In genomic region chr17:45143101-45143670, GRCh38 we compare ENCODE assay signal across 9 cellular contexts. TPM values are rescaled to one million over a fixed set of nuclear protein-coding genes. Genes with fewer than 3 reads are reported as not detected.
DNase-seq lines count a peak whose midpoint lies in the region; ATAC-seq and TF ChIP-seq lines count a peak whose summit lies in the region.
"Had no signal": no experiment of that assay in that cellular context is flagged by ENCODE, and none has a peak within 500 bp of the region (broad histone marks: within the 10 kb centered on the region; RNA-seq: fewer than 3 reads in every experiment).

No MANE protein-coding gene starts in this region.

- H4K5ac ChIP-seq in mesendoderm (ENCODE audit: low read length), result no peak overlapping the region

- peaks cover 2% of the 10 kb centered on the region for H3K79me1 ChIP-seq in mesendoderm (ENCODE audit: low read length)

- H2BK5ac ChIP-seq in mesendoderm (ENCODE audit: low read length), result no peak overlapping the region

- H3K4me1 Mint-ChIP-seq in activated CD4-positive, alpha-beta T cell treated with anti-CD3 and anti-CD28 coated beads, Interleukin-2, amount 10 ng/mL, durations not matched to agents 7 days and 5 days, result peaks cover 44% of the 10 kb centered on the region
- H3K4me1 Mint-ChIP-seq in chondrocyte (ENCODE audit: low read depth), result peaks cover 15% of the 10 kb centered on the region

- H3K9me3 Mint-ChIP-seq in activated CD4-positive, alpha-beta T cell treated with anti-CD3 and anti-CD28 coated beads, Interleukin-2, amount 10 ng/mL, durations not matched to agents 7 days and 5 days, result no peaks in the 10 kb centered on the region
- H3K9me3 Mint-ChIP-seq in chondrocyte (ENCODE audit: low read depth), result no peaks in the 10 kb centered on the region

- H3K4me3 ChIP-seq in mesendoderm (ENCODE audit: low read length), result no peak overlapping the region
- no peak overlapping the region for H3K4me3 ChIP-seq in thymus (ENCODE audit: low read length)
- H3K4me3 ChIP-seq in foreskin fibroblast (ENCODE audit: low read depth in 1 of 2, low read length in 2 of 2), result no peak overlapping the region

- no peak for DNase-seq in activated CD4-positive, alpha-beta T cell treated with anti-CD3 and anti-CD28 coated beads, Interleukin-2, amount 10 ng/mL, durations not matched to agents 7 days and 5 days
- no peak for DNase-seq in activated CD4-positive, alpha-beta T cell treated with anti-CD3 and anti-CD28 coated beads for 4 hours
- peak; percentile 57 for DNase-seq in chondrocyte (ENCODE audit: low spot score)
- DNase-seq in mesendoderm, result peak; percentile 29
- no peak for DNase-seq in left colon
- DNase-seq in retina, result no peak
- DNase-seq in foreskin fibroblast, result no peak
- DNase-seq: NCI-H2107 had no signal

- H3K27me3 ChIP-seq in mesendoderm (ENCODE audit: insufficient read depth, low read length, poor library complexity), result no peaks in the 10 kb centered on the region
- peaks cover 3% of the 10 kb centered on the region for H3K27me3 ChIP-seq in thymus (ENCODE audit: control insufficient read depth, insufficient read depth)

- CTCF ChIA-PET in activated CD4-positive, alpha-beta T cell treated with anti-CD3 and anti-CD28 coated beads, Interleukin-2, amount 10 ng/mL, durations not matched to agents 7 days and 5 days (lab: Charles Lee), result interaction anchor here (0.6 to 3.8 kb wide), 4 partner anchors 8 to 494 kb away, joined by 3 to 65 read pairs (median 8); partner anchors contain the start of gene ACBD4

- H3K4me2 ChIP-seq in mesendoderm (ENCODE audit: low read length), result peak overlapping the region; percentile 80

- peak overlapping the region; percentile 90 for H3K56ac ChIP-seq in mesendoderm (ENCODE audit: low read length)

- no peaks in the 10 kb centered on the region for H3K9me3 ChIP-seq in thymus (ENCODE audit: control insufficient read depth)

- no peak overlapping the region for H2BK120ac ChIP-seq in mesendoderm (ENCODE audit: low read depth, low read length)

- ATAC-seq in left colon, result no peak

- TF ChIP-seq CTCF in chondrocyte (IDR thresholded peaks at IDR 0.05) (no peak), foreskin fibroblast (IDR thresholded peaks at IDR 0.05; ENCODE audit: low read depth, low read length) (no peak)

- H2AK5ac ChIP-seq in mesendoderm (ENCODE audit: low read length), result peak overlapping the region; percentile 58

- H4K8ac ChIP-seq in mesendoderm (ENCODE audit: low read depth, low read length), result no peak overlapping the region

- no peak overlapping the region for H3K4ac ChIP-seq in mesendoderm (ENCODE audit: low read depth, low read length)

- intact Hi-C loops in left colon (cut with DNase I, micrococcal nuclease), result no loop called here

- WGBS in mesendoderm (ENCODE audit: extremely low coverage, insufficient coverage, low lambda C conversion rate), result no CpG with 5 or more reads among the region's 13 CpGs
- 94% methylated on average over 13 of the region's 13 CpGs for WGBS in thymus

- peak overlapping the region; percentile 89 for H3K23ac ChIP-seq in mesendoderm (ENCODE audit: low read length)

- H2BK15ac ChIP-seq in mesendoderm (replicated peaks; ENCODE audit: low read depth), result no peak overlapping the region

- no peaks in the 10 kb centered on the region for H3K36me3 ChIP-seq in mesendoderm (ENCODE audit: control insufficient read depth, insufficient read depth, low read length)
- H3K36me3 ChIP-seq in thymus (ENCODE audit: control insufficient read depth, insufficient read depth), result no peaks in the 10 kb centered on the region

- H3K4me3 Mint-ChIP-seq in activated CD4-positive, alpha-beta T cell treated with anti-CD3 and anti-CD28 coated beads, Interleukin-2, amount 10 ng/mL, durations not matched to agents 7 days and 5 days, result peak overlapping the region; percentile 19
- no peak overlapping the region for H3K4me3 Mint-ChIP-seq in chondrocyte (ENCODE audit: unreplicated experiment)

- H3K27ac Mint-ChIP-seq in activated CD4-positive, alpha-beta T cell treated with anti-CD3 and anti-CD28 coated beads, Interleukin-2, amount 10 ng/mL, durations not matched to agents 7 days and 5 days, result peak overlapping the region; percentile 64
- no peak overlapping the region for H3K27ac Mint-ChIP-seq in chondrocyte (ENCODE audit: unreplicated experiment)

- peak overlapping the region; percentile 68 for H3K18ac ChIP-seq in mesendoderm (ENCODE audit: low read length)

- POLR2A ChIA-PET in activated CD4-positive, alpha-beta T cell treated with anti-CD3 and anti-CD28 coated beads, Interleukin-2, amount 10 ng/mL, durations not matched to agents 7 days and 5 days (lab: Charles Lee), result no interaction called here

- H3K27ac ChIP-seq in mesendoderm (ENCODE audit: low read depth, low read length), result peak overlapping the region; percentile 91
- peak overlapping the region; percentile 53 for H3K27ac ChIP-seq in thymus (ENCODE audit: low read depth)

- peak overlapping the region; percentile 87 for H3K9ac ChIP-seq in mesendoderm (ENCODE audit: low read length)

- H3K36me3 Mint-ChIP-seq in activated CD4-positive, alpha-beta T cell treated with anti-CD3 and anti-CD28 coated beads, Interleukin-2, amount 10 ng/mL, durations not matched to agents 7 days and 5 days (ENCODE audit: low read depth), result peaks cover 6% of the 10 kb centered on the region
- H3K36me3 Mint-ChIP-seq in chondrocyte (ENCODE audit: low read depth), result no peaks in the 10 kb centered on the region

- no peaks in the 10 kb centered on the region for H3K27me3 Mint-ChIP-seq in activated CD4-positive, alpha-beta T cell treated with anti-CD3 and anti-CD28 coated beads, Interleukin-2, amount 10 ng/mL, durations not matched to agents 7 days and 5 days
- H3K27me3 Mint-ChIP-seq in chondrocyte (ENCODE audit: low read depth), result no peaks in the 10 kb centered on the region

- no peaks in the 10 kb centered on the region for H3K79me2 ChIP-seq in mesendoderm (ENCODE audit: control insufficient read depth, insufficient read depth, low read length)

- peaks cover 11% of the 10 kb centered on the region for H3K4me1 ChIP-seq in mesendoderm (ENCODE audit: control insufficient read depth, low read depth, low read length)
- peaks cover 22% of the 10 kb centered on the region for H3K4me1 ChIP-seq in thymus (ENCODE audit: control insufficient read depth, insufficient read depth, low read length)

RNA-seq across cellular contexts. Expression of gene HEXIM1, which starts 5.1 kb away (rescaled TPM):
- 10 to 100 TPM; 30.5 TPM for total RNA-seq in activated CD4-positive, alpha-beta T cell treated with anti-CD3 and anti-CD28 coated beads, Interleukin-2, amount 10 ng/mL, durations not matched to agents 7 days and 5 days
- total RNA-seq in chondrocyte (35.9 to 41.0 TPM (median 36.4 TPM) in 3 replicates), left colon (10 to 100 TPM; 36.1 to 46.7 TPM)
- 20.9 TPM for polyA plus RNA-seq in mesendoderm (2013, experiment 1 of 2)
- 20.6 TPM for polyA plus RNA-seq in mesendoderm (2013, experiment 2 of 2)
- 33.9 TPM for polyA plus RNA-seq in thymus

RNA-seq across cellular contexts. Expression of gene ACBD4, which starts 7.7 kb away (rescaled TPM):
- total RNA-seq in activated CD4-positive, alpha-beta T cell treated with anti-CD3 and anti-CD28 coated beads, Interleukin-2, amount 10 ng/mL, durations not matched to agents 7 days and 5 days, result 10 to 100 TPM; 18.4 to 19.7 TPM
- total RNA-seq in chondrocyte, result 4.7 to 6.8 TPM (median 5.6 TPM) in 3 replicates
- polyA plus RNA-seq in mesendoderm (2013, experiment 1 of 2), result 1.4 TPM
- polyA plus RNA-seq in mesendoderm (2013, experiment 2 of 2), result 1.3 TPM
- 26.5 TPM for polyA plus RNA-seq in thymus
- total RNA-seq in left colon, result 10 to 100 TPM; 22.3 to 22.6 TPM

RNA-seq across cellular contexts. Expression of gene PLCD3, which starts 10.9 kb away (rescaled TPM):
- total RNA-seq in activated CD4-positive, alpha-beta T cell treated with anti-CD3 and anti-CD28 coated beads, Interleukin-2, amount 10 ng/mL, durations not matched to agents 7 days and 5 days, result 1 to 10 TPM; 3.0 to 4.1 TPM
- total RNA-seq in chondrocyte, result 123 to 135 TPM (median 128 TPM) in 3 replicates
- polyA plus RNA-seq in mesendoderm (2013, experiment 1 of 2), result 14.9 TPM
- polyA plus RNA-seq in mesendoderm (2013, experiment 2 of 2), result 14.1 TPM
- 9.1 TPM for polyA plus RNA-seq in thymus
- 100 to 1,000 TPM; 335 to 566 TPM for total RNA-seq in left colon

RNA-seq across cellular contexts. Expression of gene HEXIM2, which starts 18.5 kb away (rescaled TPM):
- total RNA-seq in activated CD4-positive, alpha-beta T cell treated with anti-CD3 and anti-CD28 coated beads, Interleukin-2, amount 10 ng/mL, durations not matched to agents 7 days and 5 days, result 1 to 10 TPM; 5.3 to 8.4 TPM
- 3.7 to 7.9 TPM (median 6.4 TPM) in 3 replicates for total RNA-seq in chondrocyte
- polyA plus RNA-seq in mesendoderm (2013, experiment 1 of 2), result 3.4 TPM
- polyA plus RNA-seq in mesendoderm (2013, experiment 2 of 2), result 3.0 TPM
- 9.6 TPM for polyA plus RNA-seq in thymus
- total RNA-seq in left colon, result 1 to 10 TPM; 4.7 to 5.2 TPM

Comparison
In these comparisons a context has a peak if more than half of its experiments do, and no peak if none do; other contexts are left out.
1. DNase-seq: peak in chondrocyte (single experiment) and mesendoderm (single experiment); none in activated CD4-positive, alpha-beta T cell treated with anti-CD3 and anti-CD28 coated beads, Interleukin-2, amount 10 ng/mL, durations not matched to agents 7 days and 5 days (single experiment), activated CD4-positive, alpha-beta T cell treated with anti-CD3 and anti-CD28 coated beads for 4 hours (0 of 2), left colon (0 of 2), retina (single experiment) and foreskin fibroblast (0 of 2).
2. RNA of gene PLCD3, which starts 10.9 kb away (total RNA-seq): 335 to 566 TPM in left colon and 123 to 135 TPM in chondrocyte; 3.0 to 4.1 TPM in activated CD4-positive, alpha-beta T cell treated with anti-CD3 and anti-CD28 coated beads, Interleukin-2, amount 10 ng/mL, durations not matched to agents 7 days and 5 days; every median in the first group is over 10 times any median in the second.